ENCODE assay signal across 1 cellular context in the genomic region with DNA sequence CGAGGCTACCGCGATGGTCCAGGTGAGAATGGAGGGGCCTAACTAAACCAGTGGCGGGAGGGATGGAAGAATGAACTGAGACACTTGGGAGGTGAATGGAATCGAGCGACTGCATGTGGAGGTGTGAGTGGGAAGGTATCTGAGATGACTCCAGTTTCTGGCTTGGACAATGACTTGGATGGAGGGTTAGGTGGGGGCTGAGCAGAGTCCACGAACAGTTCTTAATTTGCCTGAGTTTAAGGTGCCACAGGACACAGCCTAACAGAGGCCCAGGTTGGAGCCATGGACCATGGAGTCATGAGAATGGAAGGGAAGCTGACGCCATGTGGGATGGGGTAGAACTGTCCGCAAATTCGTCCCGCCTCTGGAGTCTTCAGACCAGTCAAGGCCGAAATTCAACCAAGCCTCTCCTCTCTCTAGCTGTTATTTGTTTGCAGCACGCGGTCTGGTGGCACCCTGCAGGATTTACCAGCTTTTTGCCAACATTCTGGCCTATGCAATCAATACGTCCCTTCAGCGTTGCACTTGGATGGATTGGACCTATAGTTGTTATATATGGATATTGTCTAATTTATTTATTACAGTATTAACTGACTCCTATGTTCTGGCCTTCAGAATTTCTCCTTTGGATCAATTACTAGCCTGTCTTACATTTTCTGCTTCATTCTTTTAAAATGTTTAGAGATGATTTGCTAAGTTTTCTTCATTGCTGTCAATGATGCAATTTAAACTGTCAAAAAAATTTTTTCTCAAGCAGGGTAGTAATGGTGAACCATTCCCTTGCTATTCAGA.
A peak's percentile ranks its signal among the peaks of the same experiment; 100 is the strongest.
TF ChIP-seq lines count a peak whose summit lies in the region.

No MANE protein-coding gene starts in this region.

TF ChIP-seq in K562, 482 proteins besides CTCF, POLR2A, EP300 and RAD21 (continued from another document):
- TF ChIP-seq, protein P1, sequence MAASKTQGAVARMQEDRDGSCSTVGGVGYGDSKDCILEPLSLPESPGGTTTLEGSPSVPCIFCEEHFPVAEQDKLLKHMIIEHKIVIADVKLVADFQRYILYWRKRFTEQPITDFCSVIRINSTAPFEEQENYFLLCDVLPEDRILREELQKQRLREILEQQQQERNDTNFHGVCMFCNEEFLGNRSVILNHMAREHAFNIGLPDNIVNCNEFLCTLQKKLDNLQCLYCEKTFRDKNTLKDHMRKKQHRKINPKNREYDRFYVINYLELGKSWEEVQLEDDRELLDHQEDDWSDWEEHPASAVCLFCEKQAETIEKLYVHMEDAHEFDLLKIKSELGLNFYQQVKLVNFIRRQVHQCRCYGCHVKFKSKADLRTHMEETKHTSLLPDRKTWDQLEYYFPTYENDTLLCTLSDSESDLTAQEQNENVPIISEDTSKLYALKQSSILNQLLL (CRISPR knock-in tag; IDR thresholded peaks at IDR 0.05; ENCODE audit: borderline replicate concordance), result no peak
- TF ChIP-seq POLR2G (IDR thresholded peaks at IDR 0.05; ENCODE audit: low read depth, low read length) (0 out of 2 replicates have a peak, but pooled peaks have one; percentile 3), ZNF431 (CRISPR knock-in tag; IDR thresholded peaks at IDR 0.05) (no peak), HDAC1 (IDR thresholded peaks at IDR 0.05) (peak in 1 of 2 experiments; percentile 63; a peak in 2 of 4 replicates), ZEB2 (IDR thresholded peaks at IDR 0.05) (0 out of 2 replicates have a peak, but pooled peaks have one; percentile 54), SMAD1 (IDR thresholded peaks at IDR 0.05; ENCODE audit: low read depth, low read length, partially characterized antibody) (no peak), KDM5B (IDR thresholded peaks at IDR 0.05; ENCODE audit: insufficient replicate concordance, low read depth, low read length) (no peak), CEBPG (CRISPR knock-in tag; IDR thresholded peaks at IDR 0.05) (no peak; the same call in 1 of the 2 replicates), CEBPG (tag; conservative IDR thresholded peaks at IDR 0.05 in 1 of 2, IDR thresholded peaks at IDR 0.05 in 1 of 2) (peak; percentile 38 to 54; a peak in 2 of 4 replicates), CBFB (CRISPR knock-in tag; IDR thresholded peaks at IDR 0.05) (peak; percentile 83), ZSCAN29 (IDR thresholded peaks at IDR 0.05) (peak; percentile 34; the same call in 1 of the 2 replicates), PYGO2 (tag; IDR thresholded peaks at IDR 0.05) (no peak), BCOR (IDR thresholded peaks at IDR 0.05) (no peak), ZKSCAN8 (CRISPR knock-in tag; IDR thresholded peaks at IDR 0.05) (no peak), KLF13 (tag; IDR thresholded peaks at IDR 0.05; ENCODE audit: borderline replicate concordance, low read depth) (no peak), ATF7 (IDR thresholded peaks at IDR 0.05) (0 out of 2 replicates have a peak, but pooled peaks have one; percentile 12), RFX1 (IDR thresholded peaks at IDR 0.05) (no peak), SMAD3 (CRISPR knock-in tag; conservative IDR thresholded peaks at IDR 0.05) (no peak), EP400 (IDR thresholded peaks at IDR 0.05) (0 out of 2 replicates have a peak, but pooled peaks have one; percentile 53), TOE1 (IDR thresholded peaks at IDR 0.05; ENCODE audit: borderline replicate concordance) (0 out of 2 replicates have a peak, but pooled peaks have one; percentile 18), TOE1 (CRISPR knock-in tag; IDR thresholded peaks at IDR 0.05; ENCODE audit: borderline replicate concordance, low read depth) (no peak), RBFOX2 (IDR thresholded peaks at IDR 0.05; ENCODE audit: low read depth, low read length) (no peak), TRIM28 (IDR thresholded peaks at IDR 0.05) (no peak), ZNF165 (CRISPR knock-in tag; IDR thresholded peaks at IDR 0.05; ENCODE audit: borderline replicate concordance) (no peak), FOSL1 (tag; conservative IDR thresholded peaks at IDR 0.05) (no peak), TBP (optimal IDR thresholded peaks at IDR 0.05; ENCODE audit: low read depth, low read length) (no peak), OTX1 (CRISPR knock-in tag; IDR thresholded peaks at IDR 0.05) (peak; percentile 39; the same call in 1 of the 2 replicates), ZC3H4 (CRISPR knock-in tag; IDR thresholded peaks at IDR 0.05; ENCODE audit: borderline replicate concordance) (no peak), L3MBTL2 (IDR thresholded peaks at IDR 0.05) (peak; percentile 37), CCAR2 (IDR thresholded peaks at IDR 0.05; ENCODE audit: low read depth, low read length) (no peak), ZNF584 (CRISPR knock-in tag; IDR thresholded peaks at IDR 0.05; ENCODE audit: low read depth) (no peak), EHMT2 (IDR thresholded peaks at IDR 0.05) (peak; percentile 72)
- TF ChIP-seq, protein P2, sequence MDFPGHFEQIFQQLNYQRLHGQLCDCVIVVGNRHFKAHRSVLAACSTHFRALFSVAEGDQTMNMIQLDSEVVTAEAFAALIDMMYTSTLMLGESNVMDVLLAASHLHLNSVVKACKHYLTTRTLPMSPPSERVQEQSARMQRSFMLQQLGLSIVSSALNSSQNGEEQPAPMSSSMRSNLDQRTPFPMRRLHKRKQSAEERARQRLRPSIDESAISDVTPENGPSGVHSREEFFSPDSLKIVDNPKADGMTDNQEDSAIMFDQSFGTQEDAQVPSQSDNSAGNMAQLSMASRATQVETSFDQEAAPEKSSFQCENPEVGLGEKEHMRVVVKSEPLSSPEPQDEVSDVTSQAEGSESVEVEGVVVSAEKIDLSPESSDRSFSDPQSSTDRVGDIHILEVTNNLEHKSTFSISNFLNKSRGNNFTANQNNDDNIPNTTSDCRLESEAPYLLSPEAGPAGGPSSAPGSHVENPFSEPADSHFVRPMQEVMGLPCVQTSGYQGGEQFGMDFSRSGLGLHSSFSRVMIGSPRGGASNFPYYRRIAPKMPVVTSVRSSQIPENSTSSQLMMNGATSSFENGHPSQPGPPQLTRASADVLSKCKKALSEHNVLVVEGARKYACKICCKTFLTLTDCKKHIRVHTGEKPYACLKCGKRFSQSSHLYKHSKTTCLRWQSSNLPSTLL (IDR thresholded peaks at IDR 0.05), result no peak
- TF ChIP-seq, protein P3, sequence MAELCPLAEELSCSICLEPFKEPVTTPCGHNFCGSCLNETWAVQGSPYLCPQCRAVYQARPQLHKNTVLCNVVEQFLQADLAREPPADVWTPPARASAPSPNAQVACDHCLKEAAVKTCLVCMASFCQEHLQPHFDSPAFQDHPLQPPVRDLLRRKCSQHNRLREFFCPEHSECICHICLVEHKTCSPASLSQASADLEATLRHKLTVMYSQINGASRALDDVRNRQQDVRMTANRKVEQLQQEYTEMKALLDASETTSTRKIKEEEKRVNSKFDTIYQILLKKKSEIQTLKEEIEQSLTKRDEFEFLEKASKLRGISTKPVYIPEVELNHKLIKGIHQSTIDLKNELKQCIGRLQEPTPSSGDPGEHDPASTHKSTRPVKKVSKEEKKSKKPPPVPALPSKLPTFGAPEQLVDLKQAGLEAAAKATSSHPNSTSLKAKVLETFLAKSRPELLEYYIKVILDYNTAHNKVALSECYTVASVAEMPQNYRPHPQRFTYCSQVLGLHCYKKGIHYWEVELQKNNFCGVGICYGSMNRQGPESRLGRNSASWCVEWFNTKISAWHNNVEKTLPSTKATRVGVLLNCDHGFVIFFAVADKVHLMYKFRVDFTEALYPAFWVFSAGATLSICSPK (IDR thresholded peaks at IDR 0.05; ENCODE audit: borderline replicate concordance), result 0 out of 2 replicates have a peak, but pooled peaks have one; percentile 56
- TF ChIP-seq, protein P4, sequence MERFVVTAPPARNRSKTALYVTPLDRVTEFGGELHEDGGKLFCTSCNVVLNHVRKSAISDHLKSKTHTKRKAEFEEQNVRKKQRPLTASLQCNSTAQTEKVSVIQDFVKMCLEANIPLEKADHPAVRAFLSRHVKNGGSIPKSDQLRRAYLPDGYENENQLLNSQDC (CRISPR knock-in tag; IDR thresholded peaks at IDR 0.05), result no peak
- TF ChIP-seq, protein P5, sequence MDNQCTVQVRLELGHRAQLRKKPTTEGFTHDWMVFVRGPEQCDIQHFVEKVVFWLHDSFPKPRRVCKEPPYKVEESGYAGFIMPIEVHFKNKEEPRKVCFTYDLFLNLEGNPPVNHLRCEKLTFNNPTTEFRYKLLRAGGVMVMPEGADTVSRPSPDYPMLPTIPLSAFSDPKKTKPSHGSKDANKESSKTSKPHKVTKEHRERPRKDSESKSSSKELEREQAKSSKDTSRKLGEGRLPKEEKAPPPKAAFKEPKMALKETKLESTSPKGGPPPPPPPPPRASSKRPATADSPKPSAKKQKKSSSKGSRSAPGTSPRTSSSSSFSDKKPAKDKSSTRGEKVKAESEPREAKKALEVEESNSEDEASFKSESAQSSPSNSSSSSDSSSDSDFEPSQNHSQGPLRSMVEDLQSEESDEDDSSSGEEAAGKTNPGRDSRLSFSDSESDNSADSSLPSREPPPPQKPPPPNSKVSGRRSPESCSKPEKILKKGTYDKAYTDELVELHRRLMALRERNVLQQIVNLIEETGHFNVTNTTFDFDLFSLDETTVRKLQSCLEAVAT (IDR thresholded peaks at IDR 0.05), result 0 out of 4 replicates have a peak, but pooled peaks of 1 of the 2 experiments have one; percentile 43
- TF ChIP-seq, protein P6, sequence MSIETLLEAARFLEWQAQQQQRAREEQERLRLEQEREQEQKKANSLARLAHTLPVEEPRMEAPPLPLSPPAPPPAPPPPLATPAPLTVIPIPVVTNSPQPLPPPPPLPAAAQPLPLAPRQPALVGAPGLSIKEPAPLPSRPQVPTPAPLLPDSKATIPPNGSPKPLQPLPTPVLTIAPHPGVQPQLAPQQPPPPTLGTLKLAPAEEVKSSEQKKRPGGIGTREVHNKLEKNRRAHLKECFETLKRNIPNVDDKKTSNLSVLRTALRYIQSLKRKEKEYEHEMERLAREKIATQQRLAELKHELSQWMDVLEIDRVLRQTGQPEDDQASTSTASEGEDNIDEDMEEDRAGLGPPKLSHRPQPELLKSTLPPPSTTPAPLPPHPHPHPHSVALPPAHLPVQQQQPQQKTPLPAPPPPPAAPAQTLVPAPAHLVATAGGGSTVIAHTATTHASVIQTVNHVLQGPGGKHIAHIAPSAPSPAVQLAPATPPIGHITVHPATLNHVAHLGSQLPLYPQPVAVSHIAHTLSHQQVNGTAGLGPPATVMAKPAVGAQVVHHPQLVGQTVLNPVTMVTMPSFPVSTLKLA (conservative IDR thresholded peaks at IDR 0.05), result peak in 1 of 2 experiments; percentile 7; a peak in 2 of 4 replicates
- TF ChIP-seq, protein P7, sequence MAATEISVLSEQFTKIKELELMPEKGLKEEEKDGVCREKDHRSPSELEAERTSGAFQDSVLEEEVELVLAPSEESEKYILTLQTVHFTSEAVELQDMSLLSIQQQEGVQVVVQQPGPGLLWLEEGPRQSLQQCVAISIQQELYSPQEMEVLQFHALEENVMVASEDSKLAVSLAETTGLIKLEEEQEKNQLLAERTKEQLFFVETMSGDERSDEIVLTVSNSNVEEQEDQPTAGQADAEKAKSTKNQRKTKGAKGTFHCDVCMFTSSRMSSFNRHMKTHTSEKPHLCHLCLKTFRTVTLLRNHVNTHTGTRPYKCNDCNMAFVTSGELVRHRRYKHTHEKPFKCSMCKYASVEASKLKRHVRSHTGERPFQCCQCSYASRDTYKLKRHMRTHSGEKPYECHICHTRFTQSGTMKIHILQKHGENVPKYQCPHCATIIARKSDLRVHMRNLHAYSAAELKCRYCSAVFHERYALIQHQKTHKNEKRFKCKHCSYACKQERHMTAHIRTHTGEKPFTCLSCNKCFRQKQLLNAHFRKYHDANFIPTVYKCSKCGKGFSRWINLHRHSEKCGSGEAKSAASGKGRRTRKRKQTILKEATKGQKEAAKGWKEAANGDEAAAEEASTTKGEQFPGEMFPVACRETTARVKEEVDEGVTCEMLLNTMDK (IDR thresholded peaks at IDR 0.05; ENCODE audit: borderline replicate concordance, insufficient read depth, low read depth, low read length, poor library complexity, severe bottlenecking), result no peak
- TF ChIP-seq, protein P8, sequence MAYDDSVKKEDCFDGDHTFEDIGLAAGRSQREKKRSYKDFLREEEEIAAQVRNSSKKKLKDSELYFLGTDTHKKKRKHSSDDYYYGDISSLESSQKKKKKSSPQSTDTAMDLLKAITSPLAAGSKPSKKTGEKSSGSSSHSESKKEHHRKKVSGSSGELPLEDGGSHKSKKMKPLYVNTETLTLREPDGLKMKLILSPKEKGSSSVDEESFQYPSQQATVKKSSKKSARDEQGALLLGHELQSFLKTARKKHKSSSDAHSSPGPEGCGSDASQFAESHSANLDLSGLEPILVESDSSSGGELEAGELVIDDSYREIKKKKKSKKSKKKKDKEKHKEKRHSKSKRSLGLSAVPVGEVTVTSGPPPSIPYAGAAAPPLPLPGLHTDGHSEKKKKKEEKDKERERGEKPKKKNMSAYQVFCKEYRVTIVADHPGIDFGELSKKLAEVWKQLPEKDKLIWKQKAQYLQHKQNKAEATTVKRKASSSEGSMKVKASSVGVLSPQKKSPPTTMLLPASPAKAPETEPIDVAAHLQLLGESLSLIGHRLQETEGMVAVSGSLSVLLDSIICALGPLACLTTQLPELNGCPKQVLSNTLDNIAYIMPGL (CRISPR knock-in tag; IDR thresholded peaks at IDR 0.05), result no peak
- TF ChIP-seq, protein P9, sequence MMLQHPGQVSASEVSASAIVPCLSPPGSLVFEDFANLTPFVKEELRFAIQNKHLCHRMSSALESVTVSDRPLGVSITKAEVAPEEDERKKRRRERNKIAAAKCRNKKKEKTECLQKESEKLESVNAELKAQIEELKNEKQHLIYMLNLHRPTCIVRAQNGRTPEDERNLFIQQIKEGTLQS (IDR thresholded peaks at IDR 0.05), result peak; percentile 61
- TF ChIP-seq, protein P9 (CRISPR knock-in tag; conservative IDR thresholded peaks at IDR 0.05), result no peak
TF ChIP-seq in K562: peak in this region for 31.
